37 cellular contexts compared by ENCODE assay signal in the genomic region with DNA sequence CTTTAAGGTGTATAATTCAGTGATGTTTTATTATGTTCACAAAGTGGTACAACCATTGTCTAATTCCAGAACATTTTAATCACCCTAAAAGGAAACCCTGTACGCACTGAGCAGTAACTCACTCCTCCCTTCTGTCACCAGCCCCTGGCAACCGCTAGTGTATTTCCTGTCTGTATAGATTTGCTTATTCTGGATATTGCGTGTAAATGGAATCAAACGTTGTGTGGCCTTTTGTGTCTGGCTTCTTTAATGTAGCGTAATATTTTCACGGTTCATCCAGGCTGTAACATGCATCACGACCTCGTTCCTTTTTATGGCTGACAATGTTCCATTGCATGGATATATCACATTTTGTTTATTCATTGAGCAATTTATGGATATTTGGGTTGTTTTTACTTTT. TPM values are rescaled to one million over a fixed set of nuclear protein-coding genes. Genes with fewer than 3 reads are reported as not detected.
DNase-seq lines count a peak whose midpoint lies in the region; FAIRE-seq and TF ChIP-seq lines count a peak whose summit lies in the region.
"Had no signal": no experiment of that assay in that cellular context is flagged by ENCODE, and none has a peak within 500 bp of the region (broad histone marks: within the 10 kb centered on the region; RNA-seq: fewer than 3 reads in every experiment).

No MANE protein-coding gene starts in this region.

- no peak overlapping the region for H3K4me3 ChIP-seq in colonic mucosa
- H3K4me3 ChIP-seq: A549; BLaER1; BLaER1 treated with 17β-estradiol and CSF1 and Interleukin-3, amounts not matched to agents 10 nM and 100 nM had no signal

- H3K27me3 Mint-ChIP-seq in endothelial cell (ENCODE audit: unreplicated experiment) = no peaks in the 10 kb centered on the region

- H3K9me3 Mint-ChIP-seq in endothelial cell (ENCODE audit: unreplicated experiment) = no peaks in the 10 kb centered on the region

- peaks cover 41% of the 10 kb centered on the region for H3K36me3 Mint-ChIP-seq in endothelial cell (ENCODE audit: low read depth, unreplicated experiment)

- FAIRE-seq in H54 (lab: Jason Lieb, UNC) = no peak
- FAIRE-seq: A204.1, A549, D721Med had no signal

- intact Hi-C loops in colonic mucosa (cut with DNase I) (no loop called here), head of caudate nucleus (cut with DNase I) (no loop called here)

- no peak overlapping the region for H3K27ac Mint-ChIP-seq in endothelial cell (ENCODE audit: unreplicated experiment)
- H3K27ac Mint-ChIP-seq: B cell; CD14-positive monocyte; CD4-positive, alpha-beta memory T cell; CD4-positive, alpha-beta T cell; CD4-positive, CD25-positive, alpha-beta regulatory T cell; CD8-positive, alpha-beta memory T cell; CD8-positive, alpha-beta T cell had no signal

- no peak for TF ChIP-seq POLR2A in H54 (IDR thresholded peaks at IDR 0.05; ENCODE audit: low read depth, low read length)

- no peaks in the 10 kb centered on the region for H3K36me3 ChIP-seq in colonic mucosa

- no peaks in the 10 kb centered on the region for H3K27me3 ChIP-seq in colonic mucosa
- H3K27me3 ChIP-seq: BE2C; BLaER1; BLaER1 treated with 17β-estradiol and CSF1 and Interleukin-3, amounts not matched to agents 10 nM and 100 nM had no signal

- no peak overlapping the region for H3K9ac ChIP-seq in colonic mucosa (ENCODE audit: low read depth in 2 of 2, low read length in 2 of 2)
- H3K9ac ChIP-seq: BLaER1; BLaER1 treated with 17β-estradiol and CSF1 and Interleukin-3, amounts not matched to agents 10 nM and 100 nM had no signal

- no peak overlapping the region for H3K27ac ChIP-seq in colonic mucosa
- H3K27ac ChIP-seq: 22Rv1; A549; BLaER1; BLaER1 treated with 17β-estradiol and CSF1 and Interleukin-3, amounts not matched to agents 10 nM and 100 nM; C4-2B had no signal

- H3K4me1 ChIP-seq in colonic mucosa = no peaks in the 10 kb centered on the region
- H3K4me1 ChIP-seq: A549; BE2C; BLaER1; BLaER1 treated with 17β-estradiol and CSF1 and Interleukin-3, amounts not matched to agents 10 nM and 100 nM; Caco-2 had no signal

- H3K4me1 Mint-ChIP-seq in endothelial cell (ENCODE audit: unreplicated experiment) = no peaks in the 10 kb centered on the region
- H3K4me1 Mint-ChIP-seq: B cell, CD14-positive monocyte had no signal

- TF ChIP-seq CTCF in endothelial cell (IDR thresholded peaks at IDR 0.05; ENCODE audit: unreplicated experiment) (no peak), colonic mucosa (IDR thresholded peaks at IDR 0.05) (no peak)

- no peaks in the 10 kb centered on the region for H3K9me3 ChIP-seq in colonic mucosa
- H3K9me3 ChIP-seq: BE2C had no signal

- DNase-seq in RPMI7951 (ENCODE audit: low read depth) (peak; percentile 37), dermis microvascular lymphatic vessel endothelial cell (ENCODE audit: low read depth in 2 of 2) (peak; percentile 70 to 75), endothelial cell (ENCODE audit: low spot score) (no peak), foreskin melanocyte (peak; percentile 61), colonic mucosa (no peak), H54 (ENCODE audit: insufficient read length, low spot score) (no peak), head of caudate nucleus (no peak)
- DNase-seq in activated naive CD4-positive, alpha-beta T cell (lab: John Stamatoyannopoulos, UW) = no peak
- DNase-seq: 8988T; ACHN; AML-193; BE2C; C1 segment of cervical spinal cord; Caco-2; Calu3; CD4-positive, alpha-beta memory T cell; CD4-positive, alpha-beta T cell; CD4-positive, CD25-positive, alpha-beta regulatory T cell; CD8-positive, alpha-beta memory T cell; CD8-positive, alpha-beta T cell; COR-L47; DMS 273 treated with DMSO at 0.1 percent for 48 hours; DMS153; DMS53; DMS79; DMS79 treated with DMSO at 0.1 percent for 48 hours; DND-41; EL had no signal

- H3K4me3 Mint-ChIP-seq in endothelial cell (ENCODE audit: unreplicated experiment) = peak overlapping the region; percentile 35
- H3K4me3 Mint-ChIP-seq: B cell; CD14-positive monocyte; CD4-positive, alpha-beta T cell; CD4-positive, CD25-positive, alpha-beta regulatory T cell; CD8-positive, alpha-beta memory T cell; CD8-positive, alpha-beta T cell had no signal

RNA-seq across cellular contexts. Expression of a gene that starts 8.3 kb away (rescaled TPM):
- total RNA-seq in RPMI7951 (2014; rRNA removed; shearing (Covaris generic)) = 9.6 and 10.0 TPM in 2 replicates
- total RNA-seq in dermis microvascular lymphatic vessel endothelial cell (8.2 and 12.0 TPM in 2 replicates), endothelial cell (ENCODE audit: unreplicated experiment) (38.1 TPM), colonic mucosa (1 to 10 TPM; 1.7 to 5.8 TPM)
- total RNA-seq: Calu3 had no signal

Comparison
In these comparisons a context has a peak if more than half of its experiments do, and no peak if none do; other contexts are left out.
1. DNase-seq: peak in RPMI7951 (single experiment), dermis microvascular lymphatic vessel endothelial cell (2 of 2) and foreskin melanocyte (single experiment); none in endothelial cell (single experiment), colonic mucosa (single experiment), H54 (single experiment), head of caudate nucleus (0 of 42) and activated naive CD4-positive, alpha-beta T cell (0 of 4).